In the genomic region with DNA sequence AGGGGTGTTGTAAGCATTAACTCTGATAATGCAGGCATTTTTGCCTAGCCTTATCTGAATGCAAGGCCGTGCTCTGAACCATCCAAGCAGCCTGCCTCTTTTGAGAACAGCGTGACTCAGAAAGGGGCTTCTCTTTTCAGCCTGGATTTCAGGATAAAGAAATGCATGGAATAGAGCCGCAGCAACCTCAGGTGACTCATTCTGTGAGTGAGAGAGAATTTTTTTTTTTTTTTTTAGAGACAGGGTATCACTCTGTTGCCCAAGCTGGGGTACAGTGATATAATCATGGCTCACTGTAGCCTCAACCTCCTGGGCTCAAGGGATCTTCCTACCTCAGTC, we compare ENCODE assay signal across 16 cellular contexts. TPM values are rescaled to one million over a fixed set of nuclear protein-coding genes. Genes with fewer than 3 reads are reported as not detected.
DNase-seq lines count a peak whose midpoint lies in the region; ATAC-seq and TF ChIP-seq lines count a peak whose summit lies in the region.
"Had no signal": no experiment of that assay in that cellular context is flagged by ENCODE, and none has a peak within 500 bp of the region (broad histone marks: within the 10 kb centered on the region; RNA-seq: fewer than 3 reads in every experiment).

No MANE protein-coding gene starts in this region.

- no peak overlapping the region for H4K5ac ChIP-seq in H9 (ENCODE audit: insufficient read length, low read depth, low read length)

- peaks cover 24 to 32% of the 10 kb centered on the region in 2 experiments for H3K4me1 Mint-ChIP-seq in H9

- no peak overlapping the region for H2BK15ac ChIP-seq in H9 (ENCODE audit: low read depth, low read length)

- H3K27ac ChIP-seq in H9 (ENCODE audit: insufficient read length, low read depth, low read length) (peak overlapping the region; percentile 78), gastrocnemius medialis (no peak overlapping the region)
- H3K27ac ChIP-seq: HL-60, suprapubic skin had no signal

- no peak overlapping the region for H2BK12ac ChIP-seq in H9 (ENCODE audit: insufficient read length, low read depth, low read length)

- WGBS in H9 (ENCODE audit: extremely low coverage, insufficient read length, low lambda C conversion rate), result no CpG with 5 or more reads among the region's 3 CpGs
- 89 to 94% methylated on average over 3 of the region's 3 CpGs for WGBS in lower leg skin, 2 donors

- no peak overlapping the region for H3K4me3 Mint-ChIP-seq in H9
- H3K4me3 Mint-ChIP-seq: CD4-positive, alpha-beta T cell; nephron had no signal

- peak overlapping the region; percentile 13 to 28 (median 27); a peak in 5 of 7 replicates for H3K27ac Mint-ChIP-seq in H9
- H3K27ac Mint-ChIP-seq: CD4-positive, alpha-beta T cell; nephron had no signal

- no peak overlapping the region for H3K14ac ChIP-seq in H9 (ENCODE audit: insufficient read depth, low read length)

- no peaks in the 10 kb centered on the region for H3K79me1 ChIP-seq in H9 (ENCODE audit: insufficient read depth, low read depth, low read length, poor library complexity, severe bottlenecking)

- H3K9me3 Mint-ChIP-seq in H9, result peaks cover 10 to 18% of the 10 kb centered on the region in 2 experiments; a peak in 4 of 5 replicates
- H3K9me3 Mint-ChIP-seq: CD4-positive, alpha-beta T cell had no signal

- ATAC-seq in HG02610 (IDR thresholded peaks at IDR 0.05; ENCODE audit: unreplicated experiment) (no peak), gastrocnemius medialis (no peak)
- ATAC-seq: HCT116 had no signal

- H3K9ac ChIP-seq in H9 (ENCODE audit: extremely low read depth, insufficient read length, low read length), result no peak overlapping the region

- intact Hi-C loops in gastrocnemius medialis (cut with DNase I; ENCODE audit: low total_unique reads), result no loop called here
- intact Hi-C loops in lower leg skin (cut with DNase I; ENCODE audit: low total_unique reads), result no loop called here

- H2AFZ ChIP-seq in H9 (ENCODE audit: low read length), result peak overlapping the region; percentile 2

- no peaks in the 10 kb centered on the region for H3K23me2 ChIP-seq in H9 (ENCODE audit: insufficient read length, low read depth, low read length, poor library complexity, severe bottlenecking)

- no peak overlapping the region for H3K18ac ChIP-seq in H9 (ENCODE audit: insufficient read length, low read depth, low read length)

- H3K56ac ChIP-seq in H9 (ENCODE audit: insufficient read length, low read depth, low read length), result no peak overlapping the region

- no peaks in the 10 kb centered on the region for H4K20me1 ChIP-seq in H9 (ENCODE audit: control insufficient read depth, insufficient read depth, insufficient read length)

- H3K4me3 ChIP-seq in fibroblast of pulmonary artery (replicated peaks; ENCODE audit: low read depth, low read length) (peak overlapping the region; percentile 5), gastrocnemius medialis (no peak overlapping the region), lower leg skin (ENCODE audit: low read depth, poor library complexity, severe bottlenecking) (no peak overlapping the region)
- H3K4me3 ChIP-seq: suprapubic skin had no signal

- H3K27me3 Mint-ChIP-seq in H9 (ENCODE audit: low read depth), result no peaks in the 10 kb centered on the region

- no peak overlapping the region for H4K91ac ChIP-seq in H9 (ENCODE audit: insufficient read length, low read depth, low read length)

- H2BK20ac ChIP-seq in H9 (ENCODE audit: low read depth, low read length, poor library complexity, severe bottlenecking), result no peak overlapping the region

- no peaks in the 10 kb centered on the region for H3K79me2 ChIP-seq in H9 (ENCODE audit: insufficient read depth, low read length)

- H3K27me3 ChIP-seq in H9 (ENCODE audit: insufficient read depth, low read length) (no peaks in the 10 kb centered on the region), gastrocnemius medialis (no peaks in the 10 kb centered on the region)
- H3K27me3 ChIP-seq: suprapubic skin had no signal

- H3K4me1 ChIP-seq in H9 (ENCODE audit: insufficient read depth, low read length), result peaks cover 2% of the 10 kb centered on the region
- H3K4me1 ChIP-seq in gastrocnemius medialis, result no peaks in the 10 kb centered on the region
- H3K4me1 ChIP-seq: suprapubic skin had no signal

- in situ Hi-C loops in gastrocnemius medialis (cut with MboI; ENCODE audit: low sequenced_read_pairs in 4 of 4), result loop anchor here in 1 of 4 donors (10.0 kb wide), 1 partner anchor 64 kb away; no protein-coding TSS in a partner anchor

- H4K8ac ChIP-seq in H9 (replicated peaks; ENCODE audit: insufficient read length, low read depth, low read length), result no peak overlapping the region

- H3K4me2 ChIP-seq in H9 (ENCODE audit: insufficient read depth, insufficient read length, low read length), result no peak overlapping the region

- TF ChIP-seq CTCF in H9 (conservative IDR thresholded peaks at IDR 0.05), result no peak
- no peak for TF ChIP-seq CTCF in fibroblast of pulmonary artery (IDR thresholded peaks at IDR 0.05; ENCODE audit: low read length, missing control alignments)
- no peak for TF ChIP-seq CTCF in gastrocnemius medialis (IDR thresholded peaks at IDR 0.05 in 4 of 5, conservative IDR thresholded peaks at IDR 0.05 in 1 of 5)
- TF ChIP-seq CTCF in lower leg skin (IDR thresholded peaks at IDR 0.05), result no peak

- H3K4ac ChIP-seq in H9 (ENCODE audit: low read depth, low read length), result no peak overlapping the region

- no peak overlapping the region for H2AK5ac ChIP-seq in H9 (ENCODE audit: insufficient read length, low read length)

- H3K36me3 ChIP-seq in gastrocnemius medialis, result peaks cover 0 to 3% of the 10 kb centered on the region in 2 donors
- H3K36me3 ChIP-seq: suprapubic skin had no signal

- peaks cover 5% of the 10 kb centered on the region for H3K9me3 ChIP-seq in H9 (ENCODE audit: control insufficient read depth, low read depth, low read length)
- H3K9me3 ChIP-seq in gastrocnemius medialis, result no peaks in the 10 kb centered on the region
- H3K9me3 ChIP-seq: suprapubic skin had no signal

- H3K36me3 Mint-ChIP-seq in H9 (ENCODE audit: insufficient read depth in 1 of 3, low read depth in 3 of 3), result peaks cover 0 to 14% (median 7%) of the 10 kb centered on the region in 3 experiments; a peak in 6 of 7 replicates

- DNase-seq in H9 (no peak), T1000 (lab: John Stamatoyannopoulos, UW) (peak; percentile 11), fibroblast of pulmonary artery (ENCODE audit: low read depth) (peak; percentile 73), renal cortical epithelial cell (ENCODE audit: low read depth) (peak; percentile 33), gastrocnemius medialis (no peak), dermis blood vessel endothelial cell (no peak), lower leg skin (ENCODE audit: low spot score in 2 of 2) (no peak)
- DNase-seq: activated CD4-positive, alpha-beta T cell treated with anti-CD3 and anti-CD28 coated beads for 1 hour; CD4-positive, alpha-beta T cell; MV-4-11; NCI-H2171 had no signal

- H3K23ac ChIP-seq in H9 (ENCODE audit: insufficient read length, low read depth, low read length), result no peak overlapping the region

- H3T11ph ChIP-seq in H9 (ENCODE audit: low read length), result no peak overlapping the region

- TF ChIP-seq POLR2A in gastrocnemius medialis (IDR thresholded peaks at IDR 0.05) (no peak), lower leg skin (IDR thresholded peaks at IDR 0.05) (no peak)

- H2BK120ac ChIP-seq in H9 (ENCODE audit: low read depth, low read length, poor library complexity, severe bottlenecking), result no peak overlapping the region

- no peak overlapping the region for H2BK5ac ChIP-seq in H9 (ENCODE audit: insufficient read length, low read length)

RNA-seq across cellular contexts. Expression of a gene that starts 20.6 kb away (rescaled TPM):
- total RNA-seq in H9 (2021), result 7.5 and 9.3 TPM in 2 replicates
- 23.8 and 36.7 TPM in 2 replicates for total RNA-seq in renal cortical epithelial cell
- total RNA-seq in gastrocnemius medialis, result 10 to 100 TPM in 3 of 4 donors, 1 to 10 TPM in 1; 6.3 to 20.6 (median 13.9) TPM
- total RNA-seq in dermis blood vessel endothelial cell, result 69.8 and 85.3 TPM in 2 replicates
- 10 to 100 TPM; 14.7 to 23.1 (median 19.4) TPM for total RNA-seq in lower leg skin

Comparison
In these comparisons a context has a peak if more than half of its experiments do, and no peak if none do; other contexts are left out.
1. DNase-seq: peak in T1000 (single experiment), fibroblast of pulmonary artery (single experiment) and renal cortical epithelial cell (single experiment); none in H9 (single experiment), gastrocnemius medialis (0 of 2), dermis blood vessel endothelial cell (single experiment) and lower leg skin (0 of 2).